Comparison of ENCODE assay signal across 1 cellular context in genomic region chr10:14184841-14185500, GRCh38.
TF ChIP-seq lines count a peak whose summit lies in the region.

No MANE protein-coding gene starts in this region.

TF ChIP-seq in K562, 482 proteins besides CTCF, POLR2A, EP300 and RAD21 (continued from another document):
- TF ChIP-seq, protein P1, sequence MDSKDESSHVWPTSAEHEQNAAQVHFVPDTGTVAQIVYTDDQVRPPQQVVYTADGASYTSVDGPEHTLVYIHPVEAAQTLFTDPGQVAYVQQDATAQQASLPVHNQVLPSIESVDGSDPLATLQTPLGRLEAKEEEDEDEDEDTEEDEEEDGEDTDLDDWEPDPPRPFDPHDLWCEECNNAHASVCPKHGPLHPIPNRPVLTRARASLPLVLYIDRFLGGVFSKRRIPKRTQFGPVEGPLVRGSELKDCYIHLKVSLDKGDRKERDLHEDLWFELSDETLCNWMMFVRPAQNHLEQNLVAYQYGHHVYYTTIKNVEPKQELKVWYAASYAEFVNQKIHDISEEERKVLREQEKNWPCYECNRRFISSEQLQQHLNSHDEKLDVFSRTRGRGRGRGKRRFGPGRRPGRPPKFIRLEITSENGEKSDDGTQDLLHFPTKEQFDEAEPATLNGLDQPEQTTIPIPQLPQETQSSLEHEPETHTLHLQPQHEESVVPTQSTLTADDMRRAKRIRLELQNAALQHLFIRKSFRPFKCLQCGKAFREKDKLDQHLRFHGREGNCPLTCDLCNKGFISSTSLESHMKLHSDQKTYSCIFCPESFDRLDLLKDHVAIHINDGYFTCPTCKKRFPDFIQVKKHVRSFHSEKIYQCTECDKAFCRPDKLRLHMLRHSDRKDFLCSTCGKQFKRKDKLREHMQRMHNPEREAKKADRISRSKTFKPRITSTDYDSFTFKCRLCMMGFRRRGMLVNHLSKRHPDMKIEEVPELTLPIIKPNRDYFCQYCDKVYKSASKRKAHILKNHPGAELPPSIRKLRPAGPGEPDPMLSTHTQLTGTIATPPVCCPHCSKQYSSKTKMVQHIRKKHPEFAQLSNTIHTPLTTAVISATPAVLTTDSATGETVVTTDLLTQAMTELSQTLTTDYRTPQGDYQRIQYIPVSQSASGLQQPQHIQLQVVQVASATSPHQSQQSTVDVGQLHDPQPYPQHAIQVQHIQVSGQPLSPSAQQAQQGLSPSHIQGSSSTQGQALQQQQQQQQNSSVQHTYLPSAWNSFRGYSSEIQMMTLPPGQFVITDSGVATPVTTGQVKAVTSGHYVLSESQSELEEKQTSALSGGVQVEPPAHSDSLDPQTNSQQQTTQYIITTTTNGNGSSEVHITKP (IDR thresholded peaks at IDR 0.05; ENCODE audit: partially characterized antibody) = peak; percentile 67
- TF ChIP-seq ZNF23 (CRISPR knock-in tag; IDR thresholded peaks at IDR 0.05) (no peak), ATF7 (IDR thresholded peaks at IDR 0.05) (peak; percentile 36; the same call in 1 of the 2 replicates), ZFP91 (CRISPR knock-in tag; IDR thresholded peaks at IDR 0.05) (no peak), TEAD4 (IDR thresholded peaks at IDR 0.05; ENCODE audit: low read length) (peak; percentile 91), TEAD4 (CRISPR knock-in tag; IDR thresholded peaks at IDR 0.05; ENCODE audit: borderline replicate concordance) (no peak), MTA3 (IDR thresholded peaks at IDR 0.05; ENCODE audit: borderline replicate concordance) (peak; percentile 82; the same call in 1 of the 2 replicates), ZNF592 (IDR thresholded peaks at IDR 0.05) (0 out of 2 replicates have a peak, but pooled peaks have one; percentile 18), ZNF589 (CRISPR knock-in tag; IDR thresholded peaks at IDR 0.05; ENCODE audit: low read depth) (0 out of 2 replicates have a peak, but pooled peaks have one; percentile 7), FOXP1 (CRISPR knock-in tag; IDR thresholded peaks at IDR 0.05) (no peak), RBM22 (IDR thresholded peaks at IDR 0.05; ENCODE audit: low read depth, low read length, poor library complexity, severe bottlenecking) (no peak), MAZ (CRISPR knock-in tag; conservative IDR thresholded peaks at IDR 0.05 in 1 of 2, IDR thresholded peaks at IDR 0.05 in 1 of 2) (no peak), NFIX (CRISPR knock-in tag; IDR thresholded peaks at IDR 0.05; ENCODE audit: low read depth) (no peak), GTF2B (IDR thresholded peaks at IDR 0.05; ENCODE audit: extremely low read depth, insufficient read length) (peak; percentile 94), ELF2 (CRISPR knock-in tag; IDR thresholded peaks at IDR 0.05) (no peak), GTF2F1 (IDR thresholded peaks at IDR 0.05; ENCODE audit: low read depth, low read length) (peak; percentile 99), SMAD4 (CRISPR knock-in tag; conservative IDR thresholded peaks at IDR 0.05) (no peak)
- TF ChIP-seq, protein P2, sequence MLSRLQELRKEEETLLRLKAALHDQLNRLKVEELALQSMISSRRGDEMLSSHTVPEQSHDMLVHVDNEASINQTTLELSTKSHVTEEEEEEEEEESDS (CRISPR knock-in tag; IDR thresholded peaks at IDR 0.05) = peak; percentile 94
- TF ChIP-seq, protein P3, sequence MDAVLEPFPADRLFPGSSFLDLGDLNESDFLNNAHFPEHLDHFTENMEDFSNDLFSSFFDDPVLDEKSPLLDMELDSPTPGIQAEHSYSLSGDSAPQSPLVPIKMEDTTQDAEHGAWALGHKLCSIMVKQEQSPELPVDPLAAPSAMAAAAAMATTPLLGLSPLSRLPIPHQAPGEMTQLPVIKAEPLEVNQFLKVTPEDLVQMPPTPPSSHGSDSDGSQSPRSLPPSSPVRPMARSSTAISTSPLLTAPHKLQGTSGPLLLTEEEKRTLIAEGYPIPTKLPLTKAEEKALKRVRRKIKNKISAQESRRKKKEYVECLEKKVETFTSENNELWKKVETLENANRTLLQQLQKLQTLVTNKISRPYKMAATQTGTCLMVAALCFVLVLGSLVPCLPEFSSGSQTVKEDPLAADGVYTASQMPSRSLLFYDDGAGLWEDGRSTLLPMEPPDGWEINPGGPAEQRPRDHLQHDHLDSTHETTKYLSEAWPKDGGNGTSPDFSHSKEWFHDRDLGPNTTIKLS (IDR thresholded peaks at IDR 0.05; ENCODE audit: borderline replicate concordance, low read depth) = no peak
